25 cellular contexts compared by ENCODE assay signal in genomic region chr7:148368562-148368961, GRCh38.
"Had no signal": no experiment of that assay in that cellular context is flagged by ENCODE, and none has a peak within 500 bp of the region (broad histone marks: within the 10 kb centered on the region; RNA-seq: fewer than 3 reads in every experiment).

No MANE protein-coding gene starts in this region.

- DNase-seq: activated CD4-positive, alpha-beta memory T cell treated with anti-CD3 and anti-CD28 coated beads for 36 hours; activated CD4-positive, alpha-beta T cell treated with anti-CD3 and anti-CD28 coated beads, Interleukin-2, amount 10 ng/mL, durations not matched to agents 24 days and 14 days; activated CD4-positive, CD25-positive, alpha-beta regulatory T cell treated with anti-CD3 and anti-CD28 coated beads, Interleukin-2, amount 50 U/mL, for 72 hours; activated T-cell treated with anti-CD3 and anti-CD28 coated beads, Interleukin-2, amount 50 U/mL, for 48 hours; dermis blood vessel endothelial cell; effector CD4-positive, alpha-beta T cell; gastrocnemius medialis; glutamatergic neuron; left ventricle myocardium inferior; naive thymus-derived CD4-positive, alpha-beta T cell; nucleus accumbens; stimulated activated CD4-positive, alpha-beta T cell treated with anti-CD3 and anti-CD28 coated beads, Interleukin-1b, Interleukin-23, amount 100 ng/mL, for 48 hours; stimulated activated CD4-positive, alpha-beta T cell treated with anti-CD3 and anti-CD28 coated beads, Interleukin-4, amount 100 ng/mL, for 4 hours; stimulated activated CD8-positive, alpha-beta memory T cell treated with anti-CD3 and anti-CD28 coated beads, Interleukin-4, amount 100 ng/mL, for 48 hours; stimulated activated naive CD4-positive, alpha-beta T cell had no signal

- H3K36me3 Mint-ChIP-seq: activated CD4-positive, alpha-beta memory T cell treated with anti-CD3 and anti-CD28 coated beads for 36 hours; activated naive CD4-positive, alpha-beta T cell treated with anti-CD3 and anti-CD28 coated beads, Interleukin-2, amount 50 U/mL, for 72 hours; mesothelial cell of epicardium; naive thymus-derived CD4-positive, alpha-beta T cell had no signal

- ATAC-seq: activated naive CD4-positive, alpha-beta T cell treated with anti-CD3 and anti-CD28 coated beads, Interleukin-2, amount 50 U/mL, for 72 hours; gastrocnemius medialis; naive thymus-derived CD4-positive, alpha-beta T cell had no signal

- H3K4me1 ChIP-seq: gastrocnemius medialis, left ventricle myocardium inferior, parathyroid adenoma, right atrium auricular region, tibial nerve had no signal

- H3K9me3 Mint-ChIP-seq: activated CD4-positive, alpha-beta memory T cell treated with anti-CD3 and anti-CD28 coated beads for 36 hours; activated CD4-positive, alpha-beta T cell treated with anti-CD3 and anti-CD28 coated beads, Interleukin-2, amount 10 ng/mL, durations not matched to agents 24 days and 14 days; activated naive CD4-positive, alpha-beta T cell treated with anti-CD3 and anti-CD28 coated beads, Interleukin-2, amount 50 U/mL, for 72 hours; activated T-helper 2 cell treated with anti-CD3 and anti-CD28 coated beads, Interferon-gamma antibody, Interleukin-2, Interleukin-4, amounts not matched to agents 10 μg/mL and 5 μg/mL and 100 μg/mL, durations not matched to agents 14 hours and 24 hours and 36 hours; central memory CD8-positive, alpha-beta T cell had no signal

- H2AFZ ChIP-seq: parathyroid adenoma had no signal

- H3K79me2 ChIP-seq: parathyroid adenoma had no signal

- H3K4me3 Mint-ChIP-seq: activated CD4-positive, alpha-beta memory T cell treated with anti-CD3 and anti-CD28 coated beads for 36 hours; activated CD4-positive, alpha-beta T cell treated with anti-CD3 and anti-CD28 coated beads, Interleukin-2, amount 10 ng/mL, durations not matched to agents 24 days and 14 days; central memory CD8-positive, alpha-beta T cell; mesothelial cell of epicardium; naive thymus-derived CD4-positive, alpha-beta T cell; neural crest cell had no signal

- H3K27me3 Mint-ChIP-seq: activated CD4-positive, alpha-beta T cell treated with anti-CD3 and anti-CD28 coated beads, Interleukin-2, amount 10 ng/mL, durations not matched to agents 24 days and 14 days had no signal

- H3K27ac ChIP-seq: epithelial cell of prostate, gastrocnemius medialis, left ventricle myocardium inferior, parathyroid adenoma, right atrium auricular region, tibial nerve had no signal

- H3K27ac Mint-ChIP-seq: activated CD4-positive, alpha-beta memory T cell treated with anti-CD3 and anti-CD28 coated beads for 36 hours; activated CD4-positive, alpha-beta T cell treated with anti-CD3 and anti-CD28 coated beads, Interleukin-2, amount 10 ng/mL, durations not matched to agents 24 days and 14 days; activated naive CD4-positive, alpha-beta T cell treated with anti-CD3 and anti-CD28 coated beads, Interleukin-2, amount 50 U/mL, for 72 hours; activated T-helper 2 cell treated with anti-CD3 and anti-CD28 coated beads, Interferon-gamma antibody, Interleukin-2, Interleukin-4, amounts not matched to agents 10 μg/mL and 5 μg/mL and 100 μg/mL, durations not matched to agents 14 hours and 24 hours and 36 hours; mesothelial cell of epicardium; naive thymus-derived CD4-positive, alpha-beta T cell had no signal

- H3K27me3 ChIP-seq: gastrocnemius medialis, right atrium auricular region, tibial nerve had no signal

- H3K36me3 ChIP-seq: gastrocnemius medialis, left ventricle myocardium inferior, right atrium auricular region, tibial nerve had no signal

- H3K4me1 Mint-ChIP-seq: activated CD4-positive, alpha-beta T cell treated with anti-CD3 and anti-CD28 coated beads, Interleukin-2, amount 10 ng/mL, durations not matched to agents 24 days and 14 days; central memory CD8-positive, alpha-beta T cell; mesothelial cell of epicardium; naive thymus-derived CD4-positive, alpha-beta T cell had no signal

- H3K4me2 ChIP-seq: smooth muscle cell had no signal

- H3K9ac ChIP-seq: parathyroid adenoma had no signal

- H3K4me3 ChIP-seq: gastrocnemius medialis, left ventricle myocardium inferior, right atrium auricular region, smooth muscle cell, tibial nerve had no signal

- H3K9me3 ChIP-seq: gastrocnemius medialis, left ventricle myocardium inferior, right atrium auricular region had no signal
